Comparison of ENCODE assay signal across 33 cellular contexts in the genomic region with DNA sequence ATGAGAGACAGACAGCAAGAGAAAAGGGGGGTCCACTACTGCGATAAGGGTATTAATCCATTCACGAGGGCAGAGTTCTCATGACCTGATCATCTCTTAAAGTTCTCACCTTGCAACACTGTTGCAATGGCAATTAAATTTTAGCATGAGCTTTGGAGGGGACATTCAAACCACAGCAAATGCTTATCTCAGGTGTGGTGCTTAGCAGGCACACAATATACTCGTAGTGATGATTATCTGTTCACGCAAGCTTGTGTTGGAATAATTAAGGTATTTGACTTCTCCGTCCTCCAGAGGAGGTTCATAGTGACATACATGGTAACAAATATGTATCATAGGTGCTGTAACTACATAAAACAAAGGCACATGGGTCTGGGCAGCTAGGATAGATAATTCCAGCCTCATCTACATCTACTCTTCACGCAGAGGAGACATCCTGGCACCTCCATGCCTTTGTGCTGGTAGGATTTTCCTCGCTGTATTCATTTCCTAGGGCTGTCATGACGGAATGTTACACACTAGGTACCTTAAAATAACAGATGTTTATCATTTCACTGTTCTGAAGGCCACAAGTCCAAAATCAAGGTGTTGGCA.
"Had no signal": no experiment of that assay in that cellular context is flagged by ENCODE, and none has a peak within 500 bp of the region (broad histone marks: within the 10 kb centered on the region; RNA-seq: fewer than 3 reads in every experiment).

No MANE protein-coding gene starts in this region.

- H3K4me3 ChIP-seq: esophagus squamous epithelium, gastroesophageal sphincter, heart right ventricle, hepatocyte had no signal

- H3K36me3 Mint-ChIP-seq: activated CD8-positive, alpha-beta memory T cell treated with anti-CD3 and anti-CD28 coated beads, Interleukin-2, amount 10 ng/mL, durations not matched to agents 7 days and 5 days; activated naive CD8-positive, alpha-beta T cell had no signal

- H3K4me2 ChIP-seq: hepatocyte had no signal

- H3K9me3 Mint-ChIP-seq: activated B cell treated with CpG ODN at 0.5 μM for 24 hours; activated CD8-positive, alpha-beta T cell treated with anti-CD3 and anti-CD28 coated beads for 36 hours; activated T-helper 1 cell treated with anti-CD3 and anti-CD28 coated beads, Interleukin-12 subunit alpha, Interleukin-12 subunit beta, Interleukin-2, Interleukin-4 antibody, amounts not matched to agents 30 ng/mL and 10 ng/mL and 1 ng/mL, durations not matched to agents 14 hours and 24 hours and 36 hours; central memory CD8-positive, alpha-beta T cell; effector memory CD8-positive, alpha-beta T cell had no signal

- H3K27ac ChIP-seq: brain microvascular endothelial cell, esophagus squamous epithelium, gastroesophageal sphincter, heart right ventricle, hepatocyte, VCaP had no signal

- H3K4me1 Mint-ChIP-seq: activated B cell treated with CpG ODN at 0.5 μM for 24 hours; activated CD8-positive, alpha-beta memory T cell treated with anti-CD3 and anti-CD28 coated beads, Interleukin-2, amount 10 ng/mL, durations not matched to agents 7 days and 5 days; central memory CD8-positive, alpha-beta T cell had no signal

- H3K79me2 ChIP-seq: hepatocyte had no signal

- H3K27ac Mint-ChIP-seq: activated B cell treated with CpG ODN at 0.5 μM for 24 hours; activated CD8-positive, alpha-beta memory T cell treated with anti-CD3 and anti-CD28 coated beads, Interleukin-2, amount 10 ng/mL, durations not matched to agents 7 days and 5 days; activated CD8-positive, alpha-beta T cell treated with anti-CD3 and anti-CD28 coated beads for 36 hours; activated naive CD8-positive, alpha-beta T cell; activated T-helper 1 cell treated with anti-CD3 and anti-CD28 coated beads, Interleukin-12 subunit alpha, Interleukin-12 subunit beta, Interleukin-2, Interleukin-4 antibody, amounts not matched to agents 30 ng/mL and 10 ng/mL and 1 ng/mL, durations not matched to agents 14 hours and 24 hours and 36 hours; effector memory CD8-positive, alpha-beta T cell had no signal

- H3K4me3 Mint-ChIP-seq: activated B cell treated with CpG ODN at 0.5 μM for 24 hours; activated CD8-positive, alpha-beta memory T cell treated with anti-CD3 and anti-CD28 coated beads, Interleukin-2, amount 10 ng/mL, durations not matched to agents 7 days and 5 days; activated CD8-positive, alpha-beta T cell treated with anti-CD3 and anti-CD28 coated beads for 36 hours; activated naive CD8-positive, alpha-beta T cell; activated T-helper 1 cell treated with anti-CD3 and anti-CD28 coated beads, Interleukin-12 subunit alpha, Interleukin-12 subunit beta, Interleukin-2, Interleukin-4 antibody, amounts not matched to agents 30 ng/mL and 10 ng/mL and 1 ng/mL, durations not matched to agents 14 hours and 24 hours and 36 hours; central memory CD8-positive, alpha-beta T cell; effector memory CD8-positive, alpha-beta T cell had no signal

- H3K9me3 ChIP-seq: esophagus squamous epithelium, gastroesophageal sphincter, heart right ventricle had no signal

- FAIRE-seq: astrocyte, bronchial epithelial cell, TTC549 had no signal

- H3K4me1 ChIP-seq: esophagus squamous epithelium, gastroesophageal sphincter, heart right ventricle had no signal

- DNase-seq: activated B cell treated with CpG ODN at 0.5 μM for 24 hours; activated CD4-positive, alpha-beta T cell treated with anti-CD3 and anti-CD28 coated beads for 48 hours; activated CD4-positive, alpha-beta T cell treated with anti-CD3 and anti-CD28 coated beads, Interleukin-2, amount 50 U/mL, for 1 hour; activated CD4-positive, alpha-beta T cell treated with anti-CD3 and anti-CD28 coated beads, Interleukin-2, amount 50 U/mL, for 48 hours; activated CD8-positive, alpha-beta memory T cell treated with anti-CD3 and anti-CD28 coated beads, Interleukin-2, amount 10 ng/mL, durations not matched to agents 7 days and 5 days; activated CD8-positive, alpha-beta memory T cell treated with anti-CD3 and anti-CD28 coated beads, Interleukin-2, amount 50 U/mL, for 4 hours; activated CD8-positive, alpha-beta T cell treated with anti-CD3 and anti-CD28 coated beads for 36 hours; activated gamma-delta T cell treated with Interleukin-2 at 50 U/mL for 16 hours; activated naive CD4-positive, alpha-beta T cell treated with anti-CD3 and anti-CD28 coated beads, Interleukin-2, amount 50 U/mL, for 16 hours; activated naive CD4-positive, alpha-beta T cell treated with Interleukin-2 at 50 U/mL for 16 hours; activated T-cell treated with anti-CD3 and anti-CD28 coated beads, Interleukin-2, amount 50 U/mL, for 1 hour; activated T-cell treated with anti-CD3 and anti-CD28 coated beads, Interleukin-2, amount 50 U/mL, for 48 hours; amniotic stem cell; anterior cingulate cortex; brain microvascular endothelial cell; cortex of kidney; dermis blood vessel endothelial cell; effector CD4-positive, alpha-beta T cell; effector memory CD8-positive, alpha-beta T cell; esophagus squamous epithelium; foreskin melanocyte; heart right ventricle; T-helper 2 cell had no signal

- H2AFZ ChIP-seq: hepatocyte had no signal

- H3K36me3 ChIP-seq: brain microvascular endothelial cell, esophagus squamous epithelium, gastroesophageal sphincter, heart right ventricle had no signal

- ATAC-seq: activated CD4-positive, CD25-positive, alpha-beta regulatory T cell treated with anti-CD3 and anti-CD28 coated beads, Interleukin-2, amount 50 U/mL, for 24 hours; activated CD8-positive, alpha-beta memory T cell treated with anti-CD3 and anti-CD28 coated beads, Interleukin-2, amount 10 ng/mL, durations not matched to agents 7 days and 5 days; activated CD8-positive, alpha-beta T cell treated with anti-CD3 and anti-CD28 coated beads for 36 hours; effector memory CD8-positive, alpha-beta T cell; gastroesophageal sphincter; heart right ventricle had no signal
